1 cellular context compared by ENCODE assay signal in genomic region chr2:209277444-209277843, GRCh38.
TF ChIP-seq lines count a peak whose summit lies in the region.

No MANE protein-coding gene starts in this region.

TF ChIP-seq in H1, 55 proteins besides CTCF, POLR2A, EP300 and RAD21 (continued from another document):
- TF ChIP-seq RFX5 (IDR thresholded peaks at IDR 0.05; ENCODE audit: borderline replicate concordance, low read depth, low read length) (no peak), JUN (IDR thresholded peaks at IDR 0.05; ENCODE audit: low read depth, low read length) (no peak), NRF1 (IDR thresholded peaks at IDR 0.05; ENCODE audit: low read depth, low read length) (no peak), FOSL1 (IDR thresholded peaks at IDR 0.05; ENCODE audit: insufficient read depth, low read depth, low read length) (no peak), SP1 (IDR thresholded peaks at IDR 0.05; ENCODE audit: low read depth, low read length) (no peak)
TF ChIP-seq in H1: peak in this region for 0.
